26 cellular contexts compared by ENCODE assay signal in genomic region chr6:41061196-41061726, GRCh38. TPM values are rescaled to one million over a fixed set of nuclear protein-coding genes. Genes with fewer than 3 reads are reported as not detected.
"Had no signal": no experiment of that assay in that cellular context is flagged by ENCODE, and none has a peak within 500 bp of the region (broad histone marks: within the 10 kb centered on the region; RNA-seq: fewer than 3 reads in every experiment).

No MANE protein-coding gene starts in this region.

- H3K4me3 Mint-ChIP-seq: activated T-cell treated with anti-CD3 and anti-CD28 coated beads, Interleukin-2, amount 50 U/mL, for 72 hours; dendritic cell treated with granulocyte-macrophage colony-stimulating factor and Interleukin-4, amounts not matched to agents 40 ng/mL and 50 ng/mL, for 4 days; neural crest cell; stimulated activated naive B cell treated with anti-CD40 and anti-IgM and Interleukin-4, amounts not matched to agents 10 μg/mL and 1 μg/mL and 100 μg/mL, for 72 hours had no signal

- H3K36me3 ChIP-seq: breast epithelium, prostate gland, right lobe of liver had no signal

- H3K4me1 ChIP-seq: breast epithelium, prostate gland had no signal

- H3K4me1 Mint-ChIP-seq: neural crest cell had no signal

- H3K27me3 Mint-ChIP-seq: dendritic cell treated with granulocyte-macrophage colony-stimulating factor and Interleukin-4, amounts not matched to agents 40 ng/mL and 50 ng/mL, for 4 days; stimulated activated naive B cell treated with anti-CD40 and anti-IgM and Interleukin-4, amounts not matched to agents 10 μg/mL and 1 μg/mL and 100 μg/mL, for 72 hours had no signal

- H3K9me3 Mint-ChIP-seq: activated T-cell treated with anti-CD3 and anti-CD28 coated beads, Interleukin-2, amount 50 U/mL, for 72 hours; dendritic cell treated with granulocyte-macrophage colony-stimulating factor and Interleukin-4, amounts not matched to agents 40 ng/mL and 50 ng/mL, for 4 days; neural crest cell; stimulated activated naive B cell treated with anti-CD40 and anti-IgM and Interleukin-4, amounts not matched to agents 10 μg/mL and 1 μg/mL and 100 μg/mL, for 72 hours had no signal

- H3K27me3 ChIP-seq: breast epithelium, esophagus muscularis mucosa, right lobe of liver, tibial nerve, vagina had no signal

- H3K9me3 ChIP-seq: breast epithelium, esophagus muscularis mucosa, prostate gland, right lobe of liver, tibial nerve, vagina had no signal

- DNase-seq: activated CD4-positive, alpha-beta T cell treated with anti-CD3 and anti-CD28 coated beads for 1 hour; activated CD8-positive, alpha-beta memory T cell treated with anti-CD3 and anti-CD28 coated beads for 24 hours; activated CD8-positive, alpha-beta memory T cell treated with anti-CD3 and anti-CD28 coated beads, Interleukin-2, amount 50 U/mL, for 48 hours; activated effector memory CD4-positive, alpha-beta T cell treated with anti-CD3 and anti-CD28 coated beads, Interleukin-2, amount 50 U/mL, for 16 hours; activated naive CD4-positive, alpha-beta T cell treated with anti-CD3 and anti-CD28 coated beads, Interleukin-2, amount 50 U/mL, for 16 hours; activated T-cell treated with anti-CD3 and anti-CD28 coated beads, Interleukin-2, amount 50 U/mL, for 72 hours; effector CD8-positive, alpha-beta T cell; left colon; mammary epithelial cell; midbrain; right lobe of liver; stimulated activated naive B cell treated with anti-CD40 and anti-IgM and Interleukin-4, amounts not matched to agents 10 μg/mL and 1 μg/mL and 100 μg/mL, for 72 hours; SW 1271; WERI-Rb-1 had no signal

- H3K27ac Mint-ChIP-seq: activated T-cell treated with anti-CD3 and anti-CD28 coated beads, Interleukin-2, amount 50 U/mL, for 72 hours; dendritic cell treated with granulocyte-macrophage colony-stimulating factor and Interleukin-4, amounts not matched to agents 40 ng/mL and 50 ng/mL, for 4 days; stimulated activated naive B cell treated with anti-CD40 and anti-IgM and Interleukin-4, amounts not matched to agents 10 μg/mL and 1 μg/mL and 100 μg/mL, for 72 hours had no signal

- H3K27ac ChIP-seq: breast epithelium, esophagus muscularis mucosa, prostate gland, right lobe of liver, tibial nerve, vagina, WERI-Rb-1 had no signal

- H3K4me3 ChIP-seq: breast epithelium, esophagus muscularis mucosa, prostate gland, right lobe of liver, tibial nerve, vagina had no signal

- ATAC-seq: activated T-cell treated with anti-CD3 and anti-CD28 coated beads, Interleukin-2, amount 50 U/mL, for 72 hours; left colon; right lobe of liver; stimulated activated naive B cell treated with anti-CD40 and anti-IgM and Interleukin-4, amounts not matched to agents 10 μg/mL and 1 μg/mL and 100 μg/mL, for 72 hours had no signal

RNA-seq across cellular contexts. Expression of gene APOBEC2, which starts 8.3 kb away (rescaled TPM):
- total RNA-seq: activated T-cell treated with anti-CD3 and anti-CD28 coated beads, Interleukin-2, amount 50 U/mL, for 72 hours; astrocyte; breast epithelium; cerebellum; left colon; mammary epithelial cell; neural crest cell; omental fat pad; right lobe of liver; subcutaneous adipose tissue; T-helper 2 cell treated with Interferon-gamma antibody and Interleukin-4, amounts not matched to agents 100 ng/mL and 5 ng/mL, for 36 hours; tibial nerve; vagina had no signal
- polyA plus RNA-seq: mammary epithelial cell had no signal

RNA-seq across cellular contexts. Expression of gene TSPO2, which starts 19.0 kb away (rescaled TPM):
- total RNA-seq: activated T-cell treated with anti-CD3 and anti-CD28 coated beads, Interleukin-2, amount 50 U/mL, for 72 hours; astrocyte; breast epithelium; cerebellum; esophagus muscularis mucosa; left colon; mammary epithelial cell; neural crest cell; omental fat pad; prostate gland; subcutaneous adipose tissue; T-helper 2 cell treated with Interferon-gamma antibody and Interleukin-4, amounts not matched to agents 100 ng/mL and 5 ng/mL, for 36 hours; tibial nerve; vagina had no signal
- polyA plus RNA-seq: mammary epithelial cell had no signal
